Comparison of ENCODE assay signal across 22 cellular contexts in genomic region chr3:139292933-139293664, GRCh38. TPM values are rescaled to one million over a fixed set of nuclear protein-coding genes. Genes with fewer than 3 reads are reported as not detected.
A peak's percentile ranks its signal among the peaks of the same experiment; 100 is the strongest.
DNase-seq lines count a peak whose midpoint lies in the region; ATAC-seq, FAIRE-seq and TF ChIP-seq lines count a peak whose summit lies in the region.
"Had no signal": no experiment of that assay in that cellular context is flagged by ENCODE, and none has a peak within 500 bp of the region (broad histone marks: within the 10 kb centered on the region; RNA-seq: fewer than 3 reads in every experiment).

No MANE protein-coding gene starts in this region.

- no peak overlapping the region for H2AFZ ChIP-seq in neural progenitor cell (replicated peaks)

- TF ChIP-seq POLR2A in transverse colon (IDR thresholded peaks at IDR 0.05), result no peak

- H3K27ac Mint-ChIP-seq in Calu3 (ENCODE audit: unreplicated experiment) (peak overlapping the region; percentile 39), neural progenitor cell (peak overlapping the region; percentile 58)
- H3K27ac Mint-ChIP-seq: stimulated activated naive B cell treated with anti-CD40 and anti-IgM and Interleukin-4, amounts not matched to agents 10 μg/mL and 1 μg/mL and 100 μg/mL, for 72 hours had no signal

- H3K9me3 Mint-ChIP-seq in Calu3 (ENCODE audit: low read depth, unreplicated experiment), result no peaks in the 10 kb centered on the region
- no peaks in the 10 kb centered on the region for H3K9me3 Mint-ChIP-seq in neural progenitor cell
- H3K9me3 Mint-ChIP-seq: mesothelial cell of epicardium; neural crest cell; stimulated activated naive B cell treated with anti-CD40 and anti-IgM and Interleukin-4, amounts not matched to agents 10 μg/mL and 1 μg/mL and 100 μg/mL, for 72 hours had no signal

- H3K36me3 Mint-ChIP-seq in Calu3 (ENCODE audit: insufficient read depth, unreplicated experiment), result no peaks in the 10 kb centered on the region
- H3K36me3 Mint-ChIP-seq in neural progenitor cell, result no peaks in the 10 kb centered on the region
- H3K36me3 Mint-ChIP-seq: mesothelial cell of epicardium; stimulated activated naive B cell treated with anti-CD40 and anti-IgM and Interleukin-4, amounts not matched to agents 10 μg/mL and 1 μg/mL and 100 μg/mL, for 72 hours had no signal

- ATAC-seq in left ventricle myocardium superior, result no peak
- ATAC-seq: stimulated activated naive B cell treated with anti-CD40 and anti-IgM and Interleukin-4, amounts not matched to agents 10 μg/mL and 1 μg/mL and 100 μg/mL, for 72 hours had no signal

- H3K4me3 Mint-ChIP-seq in Calu3 (ENCODE audit: low read depth, unreplicated experiment), result no peak overlapping the region
- no peak overlapping the region for H3K4me3 Mint-ChIP-seq in neural progenitor cell
- H3K4me3 Mint-ChIP-seq: mesothelial cell of epicardium; neural crest cell; stimulated activated naive B cell treated with anti-CD40 and anti-IgM and Interleukin-4, amounts not matched to agents 10 μg/mL and 1 μg/mL and 100 μg/mL, for 72 hours had no signal

- H3K27me3 Mint-ChIP-seq in Calu3 (ENCODE audit: unreplicated experiment) (no peaks in the 10 kb centered on the region), neural progenitor cell (ENCODE audit: insufficient read depth, low read depth) (peaks cover 10% of the 10 kb centered on the region)

- 34 to 35% methylated on average over 5 to 10 of the region's 10 CpGs for WGBS in transverse colon (ENCODE audit: low coverage in 1 of 2), 2 donors

- in situ Hi-C loops in transverse colon (cut with MboI; ENCODE audit: low pct_ligation_motif_present in 1 of 4, low pct_unique_long_range_greater_than_20kb in 1 of 4, low sequenced_read_pairs in 3 of 4), result no loop called here

- H3K4me1 ChIP-seq in neural progenitor cell, result no peaks in the 10 kb centered on the region
- H3K4me1 ChIP-seq in transverse colon, result no peaks in the 10 kb centered on the region
- H3K4me1 ChIP-seq: esophagus squamous epithelium, tibial artery had no signal

- H3K27me3 ChIP-seq in neural progenitor cell (no peaks in the 10 kb centered on the region), transverse colon (peaks cover 6% of the 10 kb centered on the region)
- H3K27me3 ChIP-seq: adrenal gland, esophagus squamous epithelium, tibial artery had no signal

- BruUV-seq in Calu3 (replicated peaks; lab: Mats Ljungman, UMichigan), result no TSS peak

- H3K36me3 ChIP-seq in neural progenitor cell, result no peaks in the 10 kb centered on the region
- H3K36me3 ChIP-seq in transverse colon, result no peaks in the 10 kb centered on the region
- H3K36me3 ChIP-seq: adrenal gland, esophagus squamous epithelium, tibial artery had no signal

- no peaks in the 10 kb centered on the region for H3F3A ChIP-seq in neural progenitor cell (ENCODE audit: low read depth)

- TF ChIP-seq CTCF in Calu3 (IDR thresholded peaks at IDR 0.05; ENCODE audit: unreplicated experiment) (no peak), neural progenitor cell (IDR thresholded peaks at IDR 0.05) (no peak), transverse colon (IDR thresholded peaks at IDR 0.05) (no peak)

- H3K4me3 ChIP-seq in neural progenitor cell, result no peak overlapping the region
- H3K4me3 ChIP-seq in transverse colon, result no peak overlapping the region
- H3K4me3 ChIP-seq: adrenal gland, esophagus squamous epithelium, tibial artery had no signal

- H3K4me1 Mint-ChIP-seq in Calu3 (ENCODE audit: low read depth, unreplicated experiment), result peaks cover 33% of the 10 kb centered on the region
- H3K4me1 Mint-ChIP-seq in neural progenitor cell, result peaks cover 28% of the 10 kb centered on the region
- H3K4me1 Mint-ChIP-seq: stimulated activated naive B cell treated with anti-CD40 and anti-IgM and Interleukin-4, amounts not matched to agents 10 μg/mL and 1 μg/mL and 100 μg/mL, for 72 hours had no signal

- peak; percentile 99 for FAIRE-seq in endometrium (lab: Jason Lieb, UNC)
- FAIRE-seq: keratinocyte had no signal

- intact Hi-C loops in Calu3 (cut with micrococcal nuclease; ENCODE audit: unreplicated experiment), result loop anchor here (2.0 kb wide), 1 partner anchor 36 kb away; no protein-coding TSS in a partner anchor
- intact Hi-C loops in left ventricle myocardium superior (cut with micrococcal nuclease), result no loop called here
- intact Hi-C loops in transverse colon (cut with DNase I; ENCODE audit: low total_unique reads), result no loop called here

- H3K79me2 ChIP-seq in neural progenitor cell (ENCODE audit: low read depth), result no peaks in the 10 kb centered on the region

- no peaks in the 10 kb centered on the region for H4K20me1 ChIP-seq in neural progenitor cell (ENCODE audit: low read depth)

- H3K4me2 ChIP-seq in neural progenitor cell, result no peak overlapping the region

- CTCF ChIA-PET in Calu3 (lab: Charles Lee), result interaction anchor here (1.0 to 1.2 kb wide), 2 partner anchors 9 to 36 kb away, joined by 4 read pairs; no protein-coding TSS in a partner anchor

- H3K9me3 ChIP-seq in neural progenitor cell (ENCODE audit: low read depth), result no peaks in the 10 kb centered on the region
- no peaks in the 10 kb centered on the region for H3K9me3 ChIP-seq in transverse colon
- H3K9me3 ChIP-seq: adrenal gland, esophagus squamous epithelium, tibial artery had no signal

- H3K27ac ChIP-seq in neural progenitor cell, result no peak overlapping the region
- no peak overlapping the region for H3K27ac ChIP-seq in transverse colon
- H3K27ac ChIP-seq: tibial artery had no signal

- no peak overlapping the region for H3K9ac ChIP-seq in neural progenitor cell

- peak; percentile 57 for DNase-seq in Calu3
- DNase-seq in HT-29 (ENCODE audit: low spot score), result peak; percentile 35
- no peak for DNase-seq in neural progenitor cell (ENCODE audit: low spot score)
- DNase-seq in left ventricle myocardium superior, result no peak
- DNase-seq in transverse colon, result no peak
- no peak for DNase-seq in mucosa of gallbladder (ENCODE audit: low spot score)
- DNase-seq in D341Med (ENCODE audit: low spot score), result no peak
- DNase-seq: activated CD4-positive, alpha-beta T cell treated with anti-CD3 and anti-CD28 coated beads for 48 hours; activated effector memory CD4-positive, alpha-beta T cell treated with Interleukin-2 at 50 U/mL for 16 hours; caudate nucleus; effector CD8-positive, alpha-beta T cell; esophagus squamous epithelium; NCI-H187 treated with DMSO at 0.1 percent for 48 hours; NCI-H446; stimulated activated naive B cell treated with anti-CD40 and anti-IgM and Interleukin-4, amounts not matched to agents 10 μg/mL and 1 μg/mL and 100 μg/mL, for 72 hours; SW 1271; tibial artery had no signal

- TF ChIP-seq EP300 in transverse colon (IDR thresholded peaks at IDR 0.05; ENCODE audit: low read depth), result no peak

RNA-seq across cellular contexts. Expression of gene MRPS22, which starts 50.7 kb away (rescaled TPM):
- total RNA-seq in Calu3 (2022), result 79.5 and 82.4 TPM in 2 replicates
- 46.0 and 54.4 TPM in 2 replicates for total RNA-seq in HT-29 (2014; rRNA removed; shearing (Covaris generic))
- total RNA-seq in neural progenitor cell (ENCODE audit: low replicate concordance), result 54.3 and 85.8 TPM in 2 replicates
- 87.3 TPM for total RNA-seq in left ventricle myocardium superior
- total RNA-seq in transverse colon, result 10 to 100 TPM; 14.6 to 62.7 (median 51.6) TPM
- 27.4 TPM for total RNA-seq in mucosa of gallbladder

Comparison
In these comparisons a context has a peak if more than half of its experiments do, and no peak if none do; other contexts are left out.
1. DNase-seq: peak in Calu3 (single experiment) and HT-29 (single experiment); none in neural progenitor cell (single experiment), left ventricle myocardium superior (single experiment), transverse colon (single experiment), mucosa of gallbladder (single experiment) and D341Med (single experiment).